10 cellular contexts compared by ENCODE assay signal in genomic region chr7:18552943-18553584, GRCh38. TPM values are rescaled to one million over a fixed set of nuclear protein-coding genes. Genes with fewer than 3 reads are reported as not detected.
DNase-seq lines count a peak whose midpoint lies in the region; ATAC-seq, FAIRE-seq and TF ChIP-seq lines count a peak whose summit lies in the region.
"Had no signal": no experiment of that assay in that cellular context is flagged by ENCODE, and none has a peak within 500 bp of the region (broad histone marks: within the 10 kb centered on the region; RNA-seq: fewer than 3 reads in every experiment).

No MANE protein-coding gene starts in this region.

- H3K27me3 Mint-ChIP-seq in chondrocyte (ENCODE audit: low read depth) (no peaks in the 10 kb centered on the region), T-cell (peaks cover 0 to 3% of the 10 kb centered on the region in 2 donors)

- H3K4me1 ChIP-seq in spleen (peaks cover 0 to 41% (median 14%) of the 10 kb centered on the region in 6 donors), kidney (ENCODE audit: control insufficient read depth in 1 of 2, insufficient read depth in 1 of 2, low read depth in 1 of 2, low read length in 2 of 2) (no peaks in the 10 kb centered on the region)

- TF ChIP-seq CTCF in chondrocyte (IDR thresholded peaks at IDR 0.05) (no peak), spleen (IDR thresholded peaks at IDR 0.05 in 8 of 11, conservative IDR thresholded peaks at IDR 0.05 in 3 of 11) (no peak), kidney (IDR thresholded peaks at IDR 0.05; ENCODE audit: borderline replicate concordance, extremely low read depth, insufficient read depth) (no peak)

- no peaks in the 10 kb centered on the region for H3K9me3 ChIP-seq in spleen
- no peaks in the 10 kb centered on the region for H3K9me3 ChIP-seq in kidney (ENCODE audit: control insufficient read depth in 1 of 2, low read length in 2 of 2)

- H3K4me1 Mint-ChIP-seq in chondrocyte (ENCODE audit: low read depth): peaks cover 64% of the 10 kb centered on the region
- H3K4me1 Mint-ChIP-seq in T-cell: no peaks in the 10 kb centered on the region

- H3K27ac Mint-ChIP-seq in chondrocyte (ENCODE audit: unreplicated experiment) (peak overlapping the region; percentile 52), T-cell (no peak overlapping the region)
- H3K27ac Mint-ChIP-seq: endodermal cell had no signal

- intact Hi-C loops in spleen (cut with DNase I; ENCODE audit: low total_unique reads): no loop called here
- intact Hi-C loops in kidney (cut with DNase I): no loop called here

- H3K27ac ChIP-seq in spleen (peak overlapping the region in 5 of 8 donors; percentile 10 to 46 (median 15)), kidney (ENCODE audit: low read depth in 2 of 2, low read length in 2 of 2) (no peak overlapping the region)

- peak; percentile 30 for DNase-seq in NCI-H2029 treated with DMSO at 0.1 percent for 48 hours (lab: John Stamatoyannopoulos, UW)
- no peak for DNase-seq in chondrocyte (ENCODE audit: low spot score)
- no peak for DNase-seq in spleen
- no peak for DNase-seq in T-cell
- no peak for DNase-seq in SK-N-DZ (ENCODE audit: low spot score)
- no peak for DNase-seq in kidney
- DNase-seq: endodermal cell, NCI-H1694 treated with DMSO at 0.1 percent for 48 hours, T-helper 2 cell had no signal

- POLR2A ChIA-PET in T-cell (lab: Charles Lee): no interaction called here

- H3K4me3 Mint-ChIP-seq in chondrocyte (ENCODE audit: unreplicated experiment): no peak overlapping the region
- H3K4me3 Mint-ChIP-seq in T-cell: no peak overlapping the region
- H3K4me3 Mint-ChIP-seq: endodermal cell had no signal

- FAIRE-seq in kidney (lab: Jason Lieb, UNC): no peak

- H3K36me3 Mint-ChIP-seq in chondrocyte (ENCODE audit: low read depth) (no peaks in the 10 kb centered on the region), T-cell (no peaks in the 10 kb centered on the region)

- H3K9ac ChIP-seq in kidney (ENCODE audit: low read length in 2 of 2): no peak overlapping the region

- TF ChIP-seq POLR2A in spleen (IDR thresholded peaks at IDR 0.05): no peak

- 49 to 66% (median 52%) methylated on average over 7 of the region's 7 CpGs for WGBS in spleen, 5 donors

- ATAC-seq in GM19351 (IDR thresholded peaks at IDR 0.05; ENCODE audit: unreplicated experiment): peak; percentile 55
- ATAC-seq in T-cell (replicated peaks in 1 of 4): no peak

- no peaks in the 10 kb centered on the region for H3K27me3 ChIP-seq in spleen (replicated peaks in 1 of 7)

- H3K9me3 Mint-ChIP-seq in chondrocyte (ENCODE audit: low read depth) (no peaks in the 10 kb centered on the region), T-cell (no peaks in the 10 kb centered on the region)
- H3K9me3 Mint-ChIP-seq: endodermal cell had no signal

- CTCF ChIA-PET in T-cell (lab: Charles Lee): interaction anchor here in 1 of 2 donors (0.7 kb wide), 1 partner anchor 28 kb away, joined by 3 read pairs; no protein-coding TSS in a partner anchor

- H3K36me3 ChIP-seq in spleen: no peaks in the 10 kb centered on the region
- no peaks in the 10 kb centered on the region for H3K36me3 ChIP-seq in kidney (ENCODE audit: control insufficient read depth in 1 of 2, insufficient read depth in 2 of 2, low read length in 2 of 2)

- H3K4me3 ChIP-seq in spleen (no peak overlapping the region), kidney (ENCODE audit: low read length in 2 of 2) (no peak overlapping the region)

RNA-seq across cellular contexts. Expression of gene HDAC9, which starts 57.5 kb away (rescaled TPM):
- total RNA-seq in chondrocyte (5.0 to 6.1 TPM (median 5.9 TPM) in 3 replicates), spleen (100 to 1,000 TPM in 1 of 7 donors, 10 to 100 TPM in 6; 62.2 to 100 (median 73.4) TPM), T-cell (1 to 10 TPM; 2.8 to 6.7 (median 4.7) TPM), kidney (22.1 TPM)
- polyA plus RNA-seq in spleen (10 to 100 TPM; 15.9 to 18.9 (median 18.9) TPM), kidney (ENCODE audit: insufficient read depth, low read depth, low replicate concordance) (2.1 TPM)
- polyA plus RNA-seq in SK-N-DZ (2014; cell fraction: cytosol; rRNA removed): 27.2 and 29.5 TPM in 2 replicates
- polyA plus RNA-seq in SK-N-DZ (2014; cell fraction: nucleus; rRNA removed): 15.2 and 15.6 TPM in 2 replicates

Comparison
In these comparisons a context has a peak if more than half of its experiments do, and no peak if none do; other contexts are left out.
1. H3K27ac ChIP-seq: peak in spleen (5 of 8); none in kidney (0 of 2).